Comparison of ENCODE assay signal across 1 cellular context in genomic region chr9:78023003-78023741, GRCh38.
TF ChIP-seq lines count a peak whose summit lies in the region.

No MANE protein-coding gene starts in this region.

TF ChIP-seq in IMR-90, 13 proteins besides CTCF, POLR2A, EP300 and RAD21 (continued from another document):
- TF ChIP-seq USF2 (IDR thresholded peaks at IDR 0.05; ENCODE audit: low read depth, low read length) (no peak), ELK1 (IDR thresholded peaks at IDR 0.05; ENCODE audit: borderline replicate concordance, low read depth, low read length) (no peak), NFE2L2 (IDR thresholded peaks at IDR 0.05; ENCODE audit: low read depth, low read length) (no peak)
TF ChIP-seq in IMR-90: peak in this region for 1.
